In genomic region chr13:52118595-52118994, GRCh38 we compare ENCODE assay signal across 25 cellular contexts. TPM values are rescaled to one million over a fixed set of nuclear protein-coding genes. Genes with fewer than 3 reads are reported as not detected.
"Had no signal": no experiment of that assay in that cellular context is flagged by ENCODE, and none has a peak within 500 bp of the region (broad histone marks: within the 10 kb centered on the region; RNA-seq: fewer than 3 reads in every experiment).

No MANE protein-coding gene starts in this region.

- H3K4me1 Mint-ChIP-seq: immature natural killer cell; naive thymus-derived CD4-positive, alpha-beta T cell; neural crest cell; T-helper 17 cell had no signal

- H3K4me3 ChIP-seq: adrenal gland, ascending aorta, hepatocyte, left lung, lung, upper lobe of left lung had no signal

- H3K27ac ChIP-seq: adrenal gland, ascending aorta, brain microvascular endothelial cell, hepatocyte, left lung, upper lobe of left lung had no signal

- H3K4me2 ChIP-seq: hepatocyte had no signal

- H3K36me3 ChIP-seq: adrenal gland, ascending aorta, brain microvascular endothelial cell, left lung, upper lobe of left lung had no signal

- DNase-seq: activated CD4-positive, alpha-beta T cell treated with anti-CD3 and anti-CD28 coated beads, Interleukin-2, amount 50 U/mL, for 1 hour; activated CD8-positive, alpha-beta T cell treated with anti-CD3 and anti-CD28 coated beads, Interleukin-2, amount 10 ng/mL, durations not matched to agents 7 days and 5 days; activated gamma-delta T cell treated with Interleukin-2 at 50 U/mL for 16 hours; activated T-cell treated with anti-CD3 and anti-CD28 coated beads, Interleukin-2, amount 50 U/mL, for 1 hour; adrenal gland; brain microvascular endothelial cell; central memory CD4-positive, alpha-beta T cell; dermis blood vessel endothelial cell; effector memory CD4-positive, alpha-beta T cell; foreskin melanocyte; glutamatergic neuron; immature natural killer cell; kidney glomerular epithelial cell; left lung; naive thymus-derived CD4-positive, alpha-beta T cell; posterior cingulate gyrus; stimulated activated CD4-positive, alpha-beta T cell treated with anti-CD3 and anti-CD28 coated beads, Interleukin-4, amount 100 ng/mL, for 24 hours; stimulated activated naive CD4-positive, alpha-beta T cell treated with Interleukin-2 at 50 U/mL for 16 hours; T-helper 17 cell; upper lobe of left lung had no signal

- H3K4me1 ChIP-seq: adrenal gland, ascending aorta, left lung, upper lobe of left lung had no signal

- H3K27ac Mint-ChIP-seq: activated CD8-positive, alpha-beta T cell treated with anti-CD3 and anti-CD28 coated beads, Interleukin-2, amount 10 ng/mL, durations not matched to agents 7 days and 5 days; activated naive CD8-positive, alpha-beta T cell; immature natural killer cell; naive thymus-derived CD4-positive, alpha-beta T cell; T-helper 17 cell had no signal

- H3K36me3 Mint-ChIP-seq: immature natural killer cell; naive thymus-derived CD4-positive, alpha-beta T cell had no signal

- H3K27me3 ChIP-seq: adrenal gland, ascending aorta, brain microvascular endothelial cell, hepatocyte, left lung, upper lobe of left lung had no signal

- H3K4me3 Mint-ChIP-seq: activated CD8-positive, alpha-beta T cell treated with anti-CD3 and anti-CD28 coated beads, Interleukin-2, amount 10 ng/mL, durations not matched to agents 7 days and 5 days; activated naive CD8-positive, alpha-beta T cell; immature natural killer cell; naive thymus-derived CD4-positive, alpha-beta T cell; neural crest cell; T-helper 17 cell had no signal

- H3K9me3 Mint-ChIP-seq: immature natural killer cell; naive thymus-derived CD4-positive, alpha-beta T cell; neural crest cell had no signal

- H2AFZ ChIP-seq: hepatocyte had no signal

- H3K9me3 ChIP-seq: adrenal gland, ascending aorta, left lung, upper lobe of left lung had no signal

- H3K79me2 ChIP-seq: hepatocyte had no signal

RNA-seq across cellular contexts. Expression of gene NEK5, which starts 10.3 kb away (rescaled TPM):
- total RNA-seq: activated CD8-positive, alpha-beta T cell treated with anti-CD3 and anti-CD28 coated beads, Interleukin-2, amount 10 ng/mL, durations not matched to agents 7 days and 5 days; ascending aorta; naive thymus-derived CD4-positive, alpha-beta T cell; T-helper 17 cell had no signal
